Comparison of ENCODE assay signal across 18 cellular contexts in the genomic region with DNA sequence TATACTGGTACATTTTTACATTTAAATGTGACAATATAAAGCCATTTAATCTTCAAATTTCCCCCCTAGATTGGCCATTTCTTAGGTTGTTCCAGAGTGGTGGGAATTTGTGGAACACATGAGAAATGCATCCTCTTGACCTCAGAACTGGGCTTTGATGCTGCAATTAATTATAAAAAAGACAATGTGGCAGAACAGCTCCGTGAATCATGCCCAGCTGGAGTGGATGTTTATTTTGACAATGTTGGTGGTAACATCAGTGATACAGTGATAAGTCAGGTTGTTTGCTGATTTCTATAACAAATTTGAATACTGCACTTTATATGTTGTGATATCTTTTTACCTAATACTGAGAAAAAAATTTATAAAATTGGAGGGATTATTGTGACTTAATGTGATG.
"Had no signal": no experiment of that assay in that cellular context is flagged by ENCODE, and none has a peak within 500 bp of the region (broad histone marks: within the 10 kb centered on the region; RNA-seq: fewer than 3 reads in every experiment).

No MANE protein-coding gene starts in this region.

- H3K9me3 Mint-ChIP-seq: activated naive CD4-positive, alpha-beta T cell treated with anti-CD3 and anti-CD28 coated beads, Interleukin-2, amount 50 U/mL, for 24 hours; activated T-cell treated with anti-CD3 and anti-CD28 coated beads, Interleukin-2, amount 50 U/mL, for 72 hours; memory B cell; naive thymus-derived CD4-positive, alpha-beta T cell had no signal

- H3K36me3 Mint-ChIP-seq: memory B cell had no signal

- H3K4me1 Mint-ChIP-seq: activated naive CD4-positive, alpha-beta T cell treated with anti-CD3 and anti-CD28 coated beads, Interleukin-2, amount 50 U/mL, for 24 hours; memory B cell; naive thymus-derived CD4-positive, alpha-beta T cell had no signal

- H3K4me1 ChIP-seq: psoas muscle, tibial artery had no signal

- H3K27ac Mint-ChIP-seq: activated naive CD4-positive, alpha-beta T cell treated with anti-CD3 and anti-CD28 coated beads, Interleukin-2, amount 50 U/mL, for 24 hours; activated T-cell treated with anti-CD3 and anti-CD28 coated beads, Interleukin-2, amount 50 U/mL, for 72 hours; memory B cell; naive thymus-derived CD4-positive, alpha-beta T cell had no signal

- H3K27me3 Mint-ChIP-seq: activated naive CD4-positive, alpha-beta T cell treated with anti-CD3 and anti-CD28 coated beads, Interleukin-2, amount 50 U/mL, for 24 hours; memory B cell; naive thymus-derived CD4-positive, alpha-beta T cell had no signal

- H3K4me3 Mint-ChIP-seq: activated naive CD4-positive, alpha-beta T cell treated with anti-CD3 and anti-CD28 coated beads, Interleukin-2, amount 50 U/mL, for 24 hours; activated T-cell treated with anti-CD3 and anti-CD28 coated beads, Interleukin-2, amount 50 U/mL, for 72 hours; memory B cell; naive thymus-derived CD4-positive, alpha-beta T cell had no signal

- H3K36me3 ChIP-seq: ovary had no signal

- DNase-seq: activated CD4-positive, alpha-beta T cell treated with anti-CD3 and anti-CD28 coated beads for 1 hour; activated CD4-positive, alpha-beta T cell treated with anti-CD3 and anti-CD28 coated beads, Interleukin-2, amount 50 U/mL, for 4 hours; activated effector memory CD4-positive, alpha-beta T cell treated with anti-CD3 and anti-CD28 coated beads, Interleukin-2, amount 50 U/mL, for 16 hours; activated T-cell treated with anti-CD3 and anti-CD28 coated beads, Interleukin-2, amount 50 U/mL, for 72 hours; erythroblast; naive thymus-derived CD4-positive, alpha-beta T cell; ovary; psoas muscle; right cardiac atrium; stimulated activated CD4-positive, alpha-beta T cell treated with anti-CD3 and anti-CD28 coated beads, Interleukin-2, amount 100 ng/mL, for 24 hours; stimulated activated naive CD8-positive, alpha-beta T cell treated with anti-CD3 and anti-CD28 coated beads, Interleukin-15, Interleukin-2, amounts not matched to agents 100 U/mL and 50 U/mL, for 24 hours; substantia nigra; T-helper 2 cell; tibial artery; WERI-Rb-1 had no signal

- H3K9me3 ChIP-seq: ovary, psoas muscle, tibial artery had no signal

- H3K4me3 ChIP-seq: ovary, psoas muscle, tibial artery had no signal

- H3K27me3 ChIP-seq: ovary, tibial artery had no signal

- FAIRE-seq: endometrium had no signal

- H3K27ac ChIP-seq: ovary, psoas muscle, tibial artery, WERI-Rb-1 had no signal
